9 cellular contexts compared by ENCODE assay signal in genomic region chr19:49875177-49875576, GRCh38. TPM values are rescaled to one million over a fixed set of nuclear protein-coding genes. Genes with fewer than 3 reads are reported as not detected.
DNase-seq lines count a peak whose midpoint lies in the region; ATAC-seq and TF ChIP-seq lines count a peak whose summit lies in the region.
"Had no signal": no experiment of that assay in that cellular context is flagged by ENCODE, and none has a peak within 500 bp of the region (broad histone marks: within the 10 kb centered on the region; RNA-seq: fewer than 3 reads in every experiment).

No MANE protein-coding gene starts in this region.

- POLR2A ChIA-PET in CD4-positive, alpha-beta memory T cell (lab: Charles Lee; ENCODE audit: partially characterized antibody), result interaction anchor here (1.1 to 5.4 kb wide), 12 partner anchors 7 to 380 kb away, joined by 3 to 73 read pairs (median 32); partner anchors contain the start of genes AP2A1, ATF5, FUZ and IL4I1

- 67 to 69% methylated on average over 2 to 4 of the region's 4 CpGs for WGBS in esophagus squamous epithelium, 2 donors
- 90% methylated on average over 4 of the region's 4 CpGs for WGBS in prostate gland

- H3K27ac Mint-ChIP-seq in CD4-positive, alpha-beta memory T cell, result peak overlapping the region in 3 of 7 donors; percentile 70 to 90 (median 80)

- DNase-seq in CD4-positive, alpha-beta memory T cell, result no peak
- DNase-seq in esophagus squamous epithelium (lab: John Stamatoyannopoulos, UW), result no peak
- DNase-seq in prostate gland (ENCODE audit: low spot score), result no peak
- no peak for DNase-seq in stimulated activated CD4-positive, alpha-beta T cell treated with anti-CD3 and anti-CD28 coated beads, Interleukin-12 subunit alpha, Interleukin-12 subunit beta, amount 100 ng/mL, for 4 hours
- DNase-seq in foreskin melanocyte, result no peak
- no peak for DNase-seq in NCI-H2107 (lab: John Stamatoyannopoulos, UW)
- DNase-seq: GF-D8 had no signal

- peak overlapping the region; percentile 88 for H3K4me2 ChIP-seq in OCI-LY3 (ENCODE audit: low read length)

- peaks cover 0 to 2% (median 0%) of the 10 kb centered on the region in 8 donors for H3K9me3 Mint-ChIP-seq in CD4-positive, alpha-beta memory T cell

- H3K9me3 ChIP-seq in CD4-positive, alpha-beta memory T cell (ENCODE audit: control insufficient read depth in 1 of 2, low read length in 2 of 2), result no peaks in the 10 kb centered on the region
- H3K9me3 ChIP-seq in OCI-LY3 (ENCODE audit: insufficient read depth, low read length), result no peaks in the 10 kb centered on the region
- no peaks in the 10 kb centered on the region for H3K9me3 ChIP-seq in esophagus squamous epithelium
- no peaks in the 10 kb centered on the region for H3K9me3 ChIP-seq in prostate gland

- H3K27me3 Mint-ChIP-seq in CD4-positive, alpha-beta memory T cell, result no peaks in the 10 kb centered on the region

- intact Hi-C loops in CD4-positive, alpha-beta memory T cell (cut with micrococcal nuclease), result loop anchor here (5.0 kb wide), 2 partner anchors 158 to 198 kb away; partner anchors contain the start of gene PRMT1
- intact Hi-C loops in esophagus squamous epithelium (cut with DNase I) (loop anchor here (10.0 kb wide), 1 partner anchor 60 kb away; the partner anchor contains the start of genes FUZ and MED25), prostate gland (cut with DNase I) (no loop called here)

- H3K9ac ChIP-seq in OCI-LY3 (ENCODE audit: low read length), result peak overlapping the region; percentile 95; the same call in 1 of the 2 replicates

- no peak for TF ChIP-seq CTCF in OCI-LY3 (IDR thresholded peaks at IDR 0.05; ENCODE audit: low read depth, low read length)
- TF ChIP-seq CTCF in esophagus squamous epithelium (IDR thresholded peaks at IDR 0.05), result no peak
- no peak for TF ChIP-seq CTCF in prostate gland (IDR thresholded peaks at IDR 0.05)

- H3K4me3 Mint-ChIP-seq in CD4-positive, alpha-beta memory T cell, result peak overlapping the region in 2 of 8 donors; percentile 53 to 54

- ATAC-seq in HG03460 (IDR thresholded peaks at IDR 0.05; ENCODE audit: unreplicated experiment), result no peak

- no peak overlapping the region for H3K4me3 ChIP-seq in CD4-positive, alpha-beta memory T cell (ENCODE audit: low read length in 2 of 2)
- H3K4me3 ChIP-seq in OCI-LY3 (ENCODE audit: low read length) (peak overlapping the region; percentile 88), esophagus squamous epithelium (peak overlapping the region; percentile 86 to 99 (median 94)), prostate gland (peak overlapping the region in 1 of 2 donors; percentile 98)

- H3K4me1 Mint-ChIP-seq in CD4-positive, alpha-beta memory T cell, result peaks cover 16 to 51% (median 25%) of the 10 kb centered on the region in 4 donors

- peaks cover 38% of the 10 kb centered on the region for H3K4me1 ChIP-seq in CD4-positive, alpha-beta memory T cell (ENCODE audit: insufficient read depth, low read length)
- H3K4me1 ChIP-seq in OCI-LY3 (ENCODE audit: low read length), result peaks cover 20% of the 10 kb centered on the region
- H3K4me1 ChIP-seq in esophagus squamous epithelium, result peaks cover 27 to 58% (median 35%) of the 10 kb centered on the region in 3 donors
- H3K4me1 ChIP-seq in prostate gland (replicated peaks), result peaks cover 12% of the 10 kb centered on the region

- no peaks in the 10 kb centered on the region; the same call in 1 of the 2 replicates for H4K20me1 ChIP-seq in OCI-LY3 (ENCODE audit: insufficient read depth, low read length)

- H3K79me2 ChIP-seq in OCI-LY3 (ENCODE audit: low read length), result peaks cover 33% of the 10 kb centered on the region

- H3K27me3 ChIP-seq in CD4-positive, alpha-beta memory T cell (ENCODE audit: insufficient read depth, low read length), result no peaks in the 10 kb centered on the region
- H3K27me3 ChIP-seq in OCI-LY3 (ENCODE audit: low read depth, low read length), result no peaks in the 10 kb centered on the region
- H3K27me3 ChIP-seq in esophagus squamous epithelium, result no peaks in the 10 kb centered on the region
- H3K27me3 ChIP-seq in prostate gland (replicated peaks; ENCODE audit: insufficient read depth), result no peaks in the 10 kb centered on the region

- TF ChIP-seq POLR2A in esophagus squamous epithelium (IDR thresholded peaks at IDR 0.05) (no peak), prostate gland (IDR thresholded peaks at IDR 0.05) (no peak)

- no peak overlapping the region for H2AFZ ChIP-seq in OCI-LY3 (ENCODE audit: low read depth, low read length)

- CTCF ChIA-PET in CD4-positive, alpha-beta memory T cell (lab: Charles Lee; ENCODE audit: partially characterized antibody), result no interaction called here

- H3K27ac ChIP-seq in CD4-positive, alpha-beta memory T cell (ENCODE audit: low read depth, low read length), result peak overlapping the region; percentile 95
- 0 out of 2 replicates have a peak overlapping the region, but pooled peaks have one; percentile 85 for H3K27ac ChIP-seq in OCI-LY3 (ENCODE audit: low read length)
- peak overlapping the region; percentile 98 to 100 (median 99) for H3K27ac ChIP-seq in esophagus squamous epithelium
- peak overlapping the region; percentile 99 for H3K27ac ChIP-seq in prostate gland

- peaks cover 10 to 12% of the 10 kb centered on the region in 2 donors for H3K36me3 Mint-ChIP-seq in CD4-positive, alpha-beta memory T cell

- H3K36me3 ChIP-seq in CD4-positive, alpha-beta memory T cell (ENCODE audit: insufficient read depth, low read length), result peaks cover 9% of the 10 kb centered on the region
- H3K36me3 ChIP-seq in OCI-LY3 (replicated peaks; ENCODE audit: low read depth, low read length) (peaks cover 10% of the 10 kb centered on the region), esophagus squamous epithelium (peaks cover 4 to 56% (median 11%) of the 10 kb centered on the region in 3 donors), prostate gland (peaks cover 0 to under 1% of the 10 kb centered on the region in 2 donors)

RNA-seq across cellular contexts. Expression of gene AKT1S1, which starts 2.0 kb away (rescaled TPM):
- 10 to 100 TPM; 19.7 to 20.2 TPM for total RNA-seq in CD4-positive, alpha-beta memory T cell
- polyA plus RNA-seq in CD4-positive, alpha-beta memory T cell, result 1 to 10 TPM; 2.5 to 4.8 TPM
- total RNA-seq in esophagus squamous epithelium (10 to 100 TPM; 16.2 to 31.0 (median 20.4) TPM), prostate gland (10 to 100 TPM; 27.6 to 30.2 TPM)

RNA-seq across cellular contexts. Expression of gene TBC1D17, which starts 2.3 kb away (rescaled TPM):
- 100 to 1,000 TPM; 101 TPM for total RNA-seq in CD4-positive, alpha-beta memory T cell
- polyA plus RNA-seq in CD4-positive, alpha-beta memory T cell, result 10 to 100 TPM in 1 of 2 donors, 1 to 10 TPM in 1; 6.0 to 14.9 TPM
- total RNA-seq in esophagus squamous epithelium (10 to 100 TPM in 3 of 4 donors, 1 to 10 TPM in 1; 6.7 to 25.9 (median 16.9) TPM), prostate gland (10 to 100 TPM; 33.0 to 51.4 TPM)

RNA-seq across cellular contexts. Expression of gene PNKP, which starts 7.8 kb away (rescaled TPM):
- 100 to 1,000 TPM; 171 to 192 TPM for total RNA-seq in CD4-positive, alpha-beta memory T cell
- polyA plus RNA-seq in CD4-positive, alpha-beta memory T cell, result 10 to 100 TPM; 28.9 to 33.9 TPM
- total RNA-seq in esophagus squamous epithelium, result 10 to 100 TPM; 33.3 to 42.3 (median 36.3) TPM
- 100 to 1,000 TPM in 1 of 2 donors, 10 to 100 TPM in 1; 64.9 to 128 TPM for total RNA-seq in prostate gland

RNA-seq across cellular contexts. Expression of gene IL4I1, which starts 21.5 kb away (rescaled TPM):
- total RNA-seq in CD4-positive, alpha-beta memory T cell, result 1 to 10 TPM; 2.6 to 3.4 TPM
- 10 to 100 TPM in 1 of 2 donors, 1 to 10 TPM in 1; 9.4 to 10.4 TPM for polyA plus RNA-seq in CD4-positive, alpha-beta memory T cell
- under 1 TPM; 0.56 to 0.91 (median 0.73) TPM for total RNA-seq in esophagus squamous epithelium
- total RNA-seq in prostate gland, result 1 to 10 TPM in 1 of 2 donors, under 1 TPM in 1; 0.14 to 2.5 TPM

RNA-seq across cellular contexts. Expression of gene PTOV1, which starts 24.2 kb away (rescaled TPM):
- 100 to 1,000 TPM; 150 to 156 TPM for total RNA-seq in CD4-positive, alpha-beta memory T cell
- polyA plus RNA-seq in CD4-positive, alpha-beta memory T cell, result 10 to 100 TPM; 40.7 to 57.9 TPM
- total RNA-seq in esophagus squamous epithelium (10 to 100 TPM; 31.3 to 57.0 (median 45.2) TPM), prostate gland (100 to 1,000 TPM; 179 to 252 TPM)

Comparison
In these comparisons a context has a peak if more than half of its experiments do, and no peak if none do; other contexts are left out.
1. H3K4me3 ChIP-seq: peak in OCI-LY3 (single experiment) and esophagus squamous epithelium (4 of 4); none in CD4-positive, alpha-beta memory T cell (0 of 2).
2. Peak in every context shown above with its lines, with median percentiles within 50 percentile points of each other: H3K27ac ChIP-seq.